In the genomic region with DNA sequence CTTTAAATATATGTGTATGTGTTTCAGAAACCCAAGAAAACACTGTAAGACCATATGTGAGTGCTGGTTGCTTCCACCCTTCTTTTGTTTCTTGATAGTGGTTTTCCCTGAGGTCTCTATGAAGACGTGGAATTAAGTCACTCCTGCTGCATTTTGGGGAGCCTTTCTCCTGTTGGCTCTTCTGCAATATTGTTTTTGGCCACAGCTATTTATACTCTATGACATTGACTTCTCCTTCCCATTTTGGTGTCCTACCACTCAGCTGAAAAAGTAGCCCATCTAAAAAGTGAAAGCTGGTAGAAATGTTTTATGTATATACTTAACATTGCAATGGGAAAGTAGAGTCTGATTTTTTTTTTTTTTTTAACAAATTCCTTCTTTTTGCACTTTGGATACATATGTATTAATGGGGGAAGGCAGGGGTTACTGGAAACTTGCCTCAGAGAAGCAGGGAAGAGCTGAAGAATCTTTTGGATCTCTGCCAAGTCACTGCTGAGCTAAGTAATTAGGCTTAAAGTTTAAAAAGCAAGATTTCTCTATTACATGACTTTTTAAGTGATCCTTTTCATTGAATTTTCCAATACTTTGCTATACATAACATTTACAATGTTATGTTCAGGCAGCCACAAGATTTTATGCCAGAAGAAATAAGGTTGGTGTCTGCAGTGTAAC, we compare ENCODE assay signal across 8 cellular contexts. TPM values are rescaled to one million over a fixed set of nuclear protein-coding genes. Genes with fewer than 3 reads are reported as not detected.
A peak's percentile ranks its signal among the peaks of the same experiment; 100 is the strongest.
DNase-seq lines count a peak whose midpoint lies in the region; ATAC-seq and TF ChIP-seq lines count a peak whose summit lies in the region.

No MANE protein-coding gene starts in this region.

- intact Hi-C loops in activated B cell treated with CpG ODN at 0.5 μM for 24 hours (cut with micrococcal nuclease): no loop called here

- CTCF ChIA-PET in activated B cell treated with CpG ODN at 0.5 μM for 24 hours (lab: Charles Lee): no interaction called here

- peak overlapping the region; percentile 99 for H3K27ac Mint-ChIP-seq in activated B cell treated with CpG ODN at 0.5 μM for 24 hours

- H3K27me3 Mint-ChIP-seq in activated B cell treated with CpG ODN at 0.5 μM for 24 hours: no peaks in the 10 kb centered on the region

- H3K9ac ChIP-seq in HUES48 (ENCODE audit: low read depth, low read length): no peak overlapping the region

- TF ChIP-seq CTCF in activated B cell treated with CpG ODN at 0.5 μM for 24 hours (IDR thresholded peaks at IDR 0.05): no peak
- TF ChIP-seq CTCF in brain microvascular endothelial cell (IDR thresholded peaks at IDR 0.05; ENCODE audit: low read depth, low read length, missing control alignments): no peak

- H3K36me3 ChIP-seq in HUES48 (ENCODE audit: control insufficient read depth, insufficient read depth, low read length) (peaks cover 11% of the 10 kb centered on the region; the same call in 1 of the 2 replicates), brain microvascular endothelial cell (replicated peaks) (peaks cover 3% of the 10 kb centered on the region)

- peaks cover 27% of the 10 kb centered on the region for H3K36me3 Mint-ChIP-seq in activated B cell treated with CpG ODN at 0.5 μM for 24 hours (ENCODE audit: low read depth)

- no peaks in the 10 kb centered on the region for H3K27me3 ChIP-seq in HUES48 (ENCODE audit: control insufficient read depth, insufficient read depth, low read length)
- H3K27me3 ChIP-seq in brain microvascular endothelial cell (replicated peaks): no peaks in the 10 kb centered on the region

- DNase-seq in AML-193 (lab: John Stamatoyannopoulos, UW): peak; percentile 58 to 62
- no peak for DNase-seq in activated B cell treated with CpG ODN at 0.5 μM for 24 hours
- peak; percentile 20 for DNase-seq in kidney glomerular epithelial cell (lab: John Stamatoyannopoulos, UW)
- DNase-seq in NCI-H128 (lab: John Stamatoyannopoulos, UW; ENCODE audit: unreplicated experiment): no peak
- DNase-seq in brain microvascular endothelial cell: no peak

- H3K4me3 ChIP-seq in HUES48 (ENCODE audit: low read depth, low read length): peak overlapping the region; percentile 84
- no peak overlapping the region for H3K4me3 ChIP-seq in brain microvascular endothelial cell (ENCODE audit: low read depth, low read length)

- peaks cover 20% of the 10 kb centered on the region for H3K4me1 ChIP-seq in HUES48 (ENCODE audit: control insufficient read depth, insufficient read depth, low read length)

- H3K9me3 ChIP-seq in HUES48 (ENCODE audit: control insufficient read depth, insufficient read depth, low read length): no peaks in the 10 kb centered on the region

- POLR2A ChIA-PET in activated B cell treated with CpG ODN at 0.5 μM for 24 hours (lab: Charles Lee): no interaction called here

- H3K27ac ChIP-seq in HUES48 (ENCODE audit: low read depth, low read length): no peak overlapping the region
- no peak overlapping the region for H3K27ac ChIP-seq in brain microvascular endothelial cell

- H3K9me3 Mint-ChIP-seq in activated B cell treated with CpG ODN at 0.5 μM for 24 hours: no peaks in the 10 kb centered on the region

- H3K4me1 Mint-ChIP-seq in activated B cell treated with CpG ODN at 0.5 μM for 24 hours: peaks cover 40% of the 10 kb centered on the region

- H3K4me3 Mint-ChIP-seq in activated B cell treated with CpG ODN at 0.5 μM for 24 hours: peak overlapping the region; percentile 99

- in situ Hi-C loops in brain microvascular endothelial cell (cut with HindIII; ENCODE audit: low pct_ligation_motif_present, low sequenced_read_pairs): no loop called here

- ATAC-seq in activated B cell treated with CpG ODN at 0.5 μM for 24 hours (ENCODE audit: low read depth): no peak
- no peak for ATAC-seq in HG03280 (IDR thresholded peaks at IDR 0.05; ENCODE audit: unreplicated experiment)
- ATAC-seq in HG03175 (IDR thresholded peaks at IDR 0.05; ENCODE audit: unreplicated experiment): no peak

RNA-seq across cellular contexts. Expression of a gene that starts 1.8 kb away (rescaled TPM):
- 102 and 127 TPM in 2 replicates for total RNA-seq in activated B cell treated with CpG ODN at 0.5 μM for 24 hours

RNA-seq across cellular contexts. Expression of a gene that starts 48.7 kb away (rescaled TPM):
- total RNA-seq in activated B cell treated with CpG ODN at 0.5 μM for 24 hours: 122 and 123 TPM in 2 replicates

Comparison
In these comparisons a context has a peak if more than half of its experiments do, and no peak if none do; other contexts are left out.
1. DNase-seq: peak in AML-193 (2 of 2) and kidney glomerular epithelial cell (single experiment); none in activated B cell treated with CpG ODN at 0.5 μM for 24 hours (single experiment), NCI-H128 (single experiment) and brain microvascular endothelial cell (single experiment).